Comparison of ENCODE assay signal across 10 cellular contexts in genomic region chr5:55149396-55149795, GRCh38. TPM values are rescaled to one million over a fixed set of nuclear protein-coding genes. Genes with fewer than 3 reads are reported as not detected.
"Had no signal": no experiment of that assay in that cellular context is flagged by ENCODE, and none has a peak within 500 bp of the region (broad histone marks: within the 10 kb centered on the region; RNA-seq: fewer than 3 reads in every experiment).

No MANE protein-coding gene starts in this region.

- DNase-seq: H9, HFFc6 had no signal

- H3K27ac ChIP-seq: HL-60 had no signal

- ATAC-seq: GM23338, HCT116, HepG2 had no signal

- H3K4me3 ChIP-seq: GM23338 had no signal

- FAIRE-seq: H1, H54, HepG2 had no signal

RNA-seq across cellular contexts. Expression of gene GPX8, which starts 10.6 kb away (rescaled TPM):
- polyA plus RNA-seq: IgD-negative memory B cell had no signal

RNA-seq across cellular contexts. Expression of gene CDC20B, which starts 23.6 kb away (rescaled TPM):
- total RNA-seq: GM23338, H1, HepG2, HT1080 had no signal
- polyA plus RNA-seq: GM23338, HepG2, IgD-negative memory B cell had no signal

RNA-seq across cellular contexts. Expression of gene GZMA, which starts 47.0 kb away (rescaled TPM):
- total RNA-seq: GM23338, H1, H9, HepG2, HFFc6 had no signal
- polyA plus RNA-seq: GM23338, H1, HepG2 had no signal
